Comparison of ENCODE assay signal across 1 cellular context in genomic region chr14:62373889-62374394, GRCh38.
TF ChIP-seq lines count a peak whose summit lies in the region.

No MANE protein-coding gene starts in this region.

TF ChIP-seq in GM23338, 12 proteins besides CTCF, POLR2A, EP300 and RAD21 (continued from another document):
- TF ChIP-seq ZNF462 (CRISPR knock-in tag; IDR thresholded peaks at IDR 0.05) (no peak), CREB1 (CRISPR knock-in tag; IDR thresholded peaks at IDR 0.05; ENCODE audit: low read depth) (no peak)
